8 cellular contexts compared by ENCODE assay signal in the genomic region with DNA sequence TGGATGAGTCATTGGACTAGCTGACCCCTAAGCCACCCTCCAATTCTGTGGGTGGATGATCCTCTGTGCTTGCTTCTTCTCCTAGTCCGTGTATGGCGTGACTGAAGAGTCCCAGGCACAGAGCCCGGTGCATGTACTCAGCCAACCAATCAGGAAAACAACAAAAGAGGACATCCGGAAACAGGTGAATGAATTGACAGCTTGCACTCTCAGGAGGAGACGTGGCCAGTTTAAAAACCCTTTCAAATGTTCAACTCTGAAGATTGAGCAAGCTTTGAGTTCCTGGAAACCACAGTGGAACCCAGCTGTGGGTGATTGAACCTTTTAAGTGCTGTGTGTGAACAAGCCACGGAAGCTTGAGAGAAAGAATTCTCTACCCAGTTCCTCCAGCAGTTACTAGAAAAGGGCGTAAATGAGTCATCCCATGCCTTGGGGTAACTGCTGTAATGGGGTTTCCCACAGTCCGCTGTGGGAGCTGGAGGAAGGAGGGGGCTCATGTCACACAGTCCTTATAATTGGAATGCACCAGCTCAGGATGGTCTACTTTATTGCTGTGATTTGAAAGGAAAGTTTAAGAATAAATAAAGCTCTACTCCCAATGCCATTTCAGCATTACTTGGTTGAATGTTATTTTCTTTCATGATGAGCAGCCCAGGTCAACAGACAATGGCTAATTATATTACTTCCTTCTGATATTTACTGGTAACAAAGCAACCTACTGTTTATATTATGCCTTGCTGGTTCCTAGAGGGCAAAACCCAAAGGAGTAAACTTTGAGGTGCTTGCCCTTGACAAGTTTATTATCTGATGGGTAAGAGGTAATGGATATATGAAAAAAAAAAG.
A peak's percentile ranks its signal among the peaks of the same experiment; 100 is the strongest.
DNase-seq lines count a peak whose midpoint lies in the region; ATAC-seq, FAIRE-seq and TF ChIP-seq lines count a peak whose summit lies in the region.

No MANE protein-coding gene starts in this region.

- H3K36me3 ChIP-seq in pancreas, result no peaks in the 10 kb centered on the region

- DNase-seq in CD4-positive, alpha-beta T cell, result peak in 9 of 10 experiments; percentile 5 to 40 (median 13)
- DNase-seq in pancreas (no peak), D721Med (ENCODE audit: insufficient read length, low spot score) (no peak), omental fat pad (ENCODE audit: low spot score) (no peak)

- WGBS in pancreas, 2 donors, result 42 to 60% methylated on average over 8 of the region's 8 CpGs

- H3K36me3 Mint-ChIP-seq in CD4-positive, alpha-beta T cell (ENCODE audit: low read depth), result no peaks in the 10 kb centered on the region
- no peaks in the 10 kb centered on the region for H3K36me3 Mint-ChIP-seq in dendritic cell treated with granulocyte-macrophage colony-stimulating factor and Interleukin-4, amounts not matched to agents 40 ng/mL and 50 ng/mL, for 4 days (ENCODE audit: low read depth)

- no peaks in the 10 kb centered on the region for H3K4me1 ChIP-seq in pancreas

- intact Hi-C loops in CD4-positive, alpha-beta T cell (cut with DNase I, micrococcal nuclease), result no loop called here
- intact Hi-C loops in dendritic cell treated with granulocyte-macrophage colony-stimulating factor and Interleukin-4, amounts not matched to agents 40 ng/mL and 50 ng/mL, for 4 days (cut with micrococcal nuclease), result no loop called here
- intact Hi-C loops in pancreas (cut with DNase I), result no loop called here

- CTCF ChIA-PET in CD4-positive, alpha-beta T cell (lab: Charles Lee), result no interaction called here

- no peaks in the 10 kb centered on the region for H3K27me3 Mint-ChIP-seq in CD4-positive, alpha-beta T cell
- peaks cover 19% of the 10 kb centered on the region for H3K27me3 Mint-ChIP-seq in dendritic cell treated with granulocyte-macrophage colony-stimulating factor and Interleukin-4, amounts not matched to agents 40 ng/mL and 50 ng/mL, for 4 days

- FAIRE-seq in pancreas (lab: Jason Lieb, UNC), result no peak
- no peak for FAIRE-seq in D721Med (lab: Jason Lieb, UNC)

- H3K27ac Mint-ChIP-seq in CD4-positive, alpha-beta T cell, result peak overlapping the region; percentile 43
- peak overlapping the region; percentile 30 for H3K27ac Mint-ChIP-seq in dendritic cell treated with granulocyte-macrophage colony-stimulating factor and Interleukin-4, amounts not matched to agents 40 ng/mL and 50 ng/mL, for 4 days

- TF ChIP-seq CTCF in CD4-positive, alpha-beta T cell (IDR thresholded peaks at IDR 0.05), result no peak
- TF ChIP-seq CTCF in pancreas (IDR thresholded peaks at IDR 0.05) (no peak), D721Med (IDR thresholded peaks at IDR 0.05; ENCODE audit: insufficient read depth, missing control alignments) (no peak), omental fat pad (IDR thresholded peaks at IDR 0.05) (no peak)

- H3K4me3 ChIP-seq in pancreas, result no peak overlapping the region

- H3K9me3 ChIP-seq in CD4-positive, alpha-beta T cell (ENCODE audit: control insufficient read depth, low read length), result no peaks in the 10 kb centered on the region
- H3K9me3 ChIP-seq in pancreas, result no peaks in the 10 kb centered on the region

- H3K4me1 Mint-ChIP-seq in CD4-positive, alpha-beta T cell (ENCODE audit: low read depth), result peaks cover 53% of the 10 kb centered on the region
- peaks cover 35% of the 10 kb centered on the region for H3K4me1 Mint-ChIP-seq in dendritic cell treated with granulocyte-macrophage colony-stimulating factor and Interleukin-4, amounts not matched to agents 40 ng/mL and 50 ng/mL, for 4 days (ENCODE audit: low read depth)

- H3K4me3 Mint-ChIP-seq in CD4-positive, alpha-beta T cell, result peak overlapping the region; percentile 75
- no peak overlapping the region for H3K4me3 Mint-ChIP-seq in dendritic cell treated with granulocyte-macrophage colony-stimulating factor and Interleukin-4, amounts not matched to agents 40 ng/mL and 50 ng/mL, for 4 days

- H3K27ac ChIP-seq in CD4-positive, alpha-beta T cell (ENCODE audit: low read depth, low read length), result no peak overlapping the region
- H3K27ac ChIP-seq in pancreas, result no peak overlapping the region

- H3K27me3 ChIP-seq in CD4-positive, alpha-beta T cell (ENCODE audit: control insufficient read depth, insufficient read depth, low read length), result no peaks in the 10 kb centered on the region
- H3K27me3 ChIP-seq in pancreas, result no peaks in the 10 kb centered on the region

- peak; percentile 78 for ATAC-seq in CD4-positive, alpha-beta T cell (ENCODE audit: poor library complexity)
- peak; percentile 80 for ATAC-seq in GM19467 (IDR thresholded peaks at IDR 0.05; ENCODE audit: unreplicated experiment)
- ATAC-seq in HG03558 (IDR thresholded peaks at IDR 0.05; ENCODE audit: extremely low read depth, unreplicated experiment), result peak; percentile 59
- ATAC-seq in activated CD4-positive, CD25-positive, alpha-beta regulatory T cell treated with anti-CD3 and anti-CD28 coated beads, Interleukin-2, amount 50 U/mL, for 24 hours, result peak; percentile 96 to 97
- ATAC-seq in pancreas, result peak in 3 of 4 donors; percentile 15 to 62 (median 54)
- no peak for ATAC-seq in omental fat pad (ENCODE audit: low FRiP score)

- POLR2A ChIA-PET in CD4-positive, alpha-beta T cell (lab: Charles Lee), result interaction anchor here (0.7 to 1.1 kb wide), 2 partner anchors 33 to 37 kb away, joined by 3 read pairs; no protein-coding TSS in a partner anchor

- H3K9me3 Mint-ChIP-seq in CD4-positive, alpha-beta T cell, result no peaks in the 10 kb centered on the region
- no peaks in the 10 kb centered on the region for H3K9me3 Mint-ChIP-seq in dendritic cell treated with granulocyte-macrophage colony-stimulating factor and Interleukin-4, amounts not matched to agents 40 ng/mL and 50 ng/mL, for 4 days

Comparison
In these comparisons a context has a peak if more than half of its experiments do, and no peak if none do; other contexts are left out.
1. DNase-seq: peak in CD4-positive, alpha-beta T cell (9 of 10); none in pancreas (0 of 6), D721Med (single experiment) and omental fat pad (single experiment).